ENCODE assay signal across 6 cellular contexts in genomic region chr14:20427231-20428009, GRCh38. TPM values are rescaled to one million over a fixed set of nuclear protein-coding genes. Genes with fewer than 3 reads are reported as not detected.
A peak's percentile ranks its signal among the peaks of the same experiment; 100 is the strongest.
DNase-seq lines count a peak whose midpoint lies in the region; ATAC-seq lines count a peak whose summit lies in the region.

No MANE protein-coding gene starts in this region.

- H2BK5ac ChIP-seq in neuronal stem cell (ENCODE audit: low read length), result no peak overlapping the region

- peaks cover 0 to 3% of the 10 kb centered on the region in 2 donors for H3K4me1 ChIP-seq in neuronal stem cell (ENCODE audit: control insufficient read depth in 2 of 2, insufficient read depth in 1 of 2, low read depth in 1 of 2, low read length in 2 of 2)

- peak; percentile 77 for ATAC-seq in HG03558 (IDR thresholded peaks at IDR 0.05; ENCODE audit: extremely low read depth, unreplicated experiment)
- ATAC-seq in activated naive CD8-positive, alpha-beta T cell treated with anti-CD3 and anti-CD28 coated beads, Interleukin-2, amount 50 U/mL, for 24 hours, result peak; percentile 74

- no peak overlapping the region for H3K4me3 ChIP-seq in neuronal stem cell (ENCODE audit: low read length in 2 of 2)

- H3K9me3 Mint-ChIP-seq in activated T-cell treated with anti-CD3 and anti-CD28 coated beads, Interleukin-2, amount 50 U/mL, for 24 hours, result no peaks in the 10 kb centered on the region
- no peaks in the 10 kb centered on the region for H3K9me3 Mint-ChIP-seq in activated naive CD8-positive, alpha-beta T cell treated with anti-CD3 and anti-CD28 coated beads, Interleukin-2, amount 50 U/mL, for 24 hours

- H2BK15ac ChIP-seq in neuronal stem cell (ENCODE audit: low read length), result no peak overlapping the region

- no peaks in the 10 kb centered on the region for H3K27me3 Mint-ChIP-seq in activated T-cell treated with anti-CD3 and anti-CD28 coated beads, Interleukin-2, amount 50 U/mL, for 24 hours
- no peaks in the 10 kb centered on the region for H3K27me3 Mint-ChIP-seq in activated naive CD8-positive, alpha-beta T cell treated with anti-CD3 and anti-CD28 coated beads, Interleukin-2, amount 50 U/mL, for 24 hours

- no peaks in the 10 kb centered on the region for H3K9me3 ChIP-seq in neuronal stem cell (replicated peaks in 1 of 2; ENCODE audit: control insufficient read depth in 2 of 2, insufficient read depth in 1 of 2, low read depth in 1 of 2, low read length in 2 of 2)

- H2AFZ ChIP-seq in neuronal stem cell (ENCODE audit: low read length), result peak overlapping the region; percentile 35

- no peak overlapping the region for H3K27ac ChIP-seq in neuronal stem cell (replicated peaks; ENCODE audit: low read length)

- H3K36me3 ChIP-seq in neuronal stem cell (replicated peaks in 1 of 2; ENCODE audit: control insufficient read depth in 2 of 2, insufficient read depth in 2 of 2, low read length in 2 of 2), result no peaks in the 10 kb centered on the region

- no peak overlapping the region for H3K14ac ChIP-seq in neuronal stem cell (ENCODE audit: low read length)

- H3K4me3 Mint-ChIP-seq in activated T-cell treated with anti-CD3 and anti-CD28 coated beads, Interleukin-2, amount 50 U/mL, for 24 hours, result peak overlapping the region; percentile 28
- H3K4me3 Mint-ChIP-seq in activated naive CD8-positive, alpha-beta T cell treated with anti-CD3 and anti-CD28 coated beads, Interleukin-2, amount 50 U/mL, for 24 hours, result peak overlapping the region; percentile 79

- no peak overlapping the region for H4K8ac ChIP-seq in neuronal stem cell (ENCODE audit: low read depth, low read length)

- no peaks in the 10 kb centered on the region for H3K36me3 Mint-ChIP-seq in activated T-cell treated with anti-CD3 and anti-CD28 coated beads, Interleukin-2, amount 50 U/mL, for 24 hours (ENCODE audit: low read depth)
- no peaks in the 10 kb centered on the region for H3K36me3 Mint-ChIP-seq in activated naive CD8-positive, alpha-beta T cell treated with anti-CD3 and anti-CD28 coated beads, Interleukin-2, amount 50 U/mL, for 24 hours (ENCODE audit: low read depth)

- no peak overlapping the region for H3K4me2 ChIP-seq in neuronal stem cell (ENCODE audit: insufficient read depth, low read length, poor library complexity, severe bottlenecking)

- H3K9ac ChIP-seq in neuronal stem cell (ENCODE audit: low read depth, low read length, poor library complexity), result no peak overlapping the region

- no peak overlapping the region for H3K23ac ChIP-seq in neuronal stem cell (ENCODE audit: low read depth, low read length, poor library complexity)

- H2AK5ac ChIP-seq in neuronal stem cell (ENCODE audit: low read depth, low read length), result no peak overlapping the region

- H3K4ac ChIP-seq in neuronal stem cell (ENCODE audit: low read length), result no peak overlapping the region

- no peak overlapping the region for H2BK120ac ChIP-seq in neuronal stem cell (ENCODE audit: low read depth, low read length)

- H2BK12ac ChIP-seq in neuronal stem cell (ENCODE audit: low read length), result no peak overlapping the region

- H3K18ac ChIP-seq in neuronal stem cell (ENCODE audit: low read length), result no peak overlapping the region

- H3K27me3 ChIP-seq in neuronal stem cell (ENCODE audit: control insufficient read depth in 3 of 3, insufficient read depth in 3 of 3, low read depth in 1 of 3, low read length in 3 of 3), result peaks cover 0 to 6% (median 0%) of the 10 kb centered on the region in 3 experiments

- H4K91ac ChIP-seq in neuronal stem cell (ENCODE audit: low read depth, low read length, poor library complexity), result no peak overlapping the region

- peaks cover 34% of the 10 kb centered on the region for H3K4me1 Mint-ChIP-seq in activated T-cell treated with anti-CD3 and anti-CD28 coated beads, Interleukin-2, amount 50 U/mL, for 24 hours (ENCODE audit: low read depth)
- peaks cover 38% of the 10 kb centered on the region for H3K4me1 Mint-ChIP-seq in activated naive CD8-positive, alpha-beta T cell treated with anti-CD3 and anti-CD28 coated beads, Interleukin-2, amount 50 U/mL, for 24 hours

- H3K27ac Mint-ChIP-seq in activated T-cell treated with anti-CD3 and anti-CD28 coated beads, Interleukin-2, amount 50 U/mL, for 24 hours, result peak overlapping the region; percentile 90
- H3K27ac Mint-ChIP-seq in activated naive CD8-positive, alpha-beta T cell treated with anti-CD3 and anti-CD28 coated beads, Interleukin-2, amount 50 U/mL, for 24 hours, result peak overlapping the region; percentile 93

- H3K79me1 ChIP-seq in neuronal stem cell (ENCODE audit: low read depth, low read length), result no peaks in the 10 kb centered on the region

- WGBS in neuronal stem cell (ENCODE audit: extremely low coverage in 2 of 2, insufficient read length in 2 of 2, insufficient replicate concordance in 1 of 2), 2 donors, result no CpG with 5 or more reads among the region's 5 CpGs

- DNase-seq in activated T-cell treated with anti-CD3 and anti-CD28 coated beads, Interleukin-2, amount 50 U/mL, for 24 hours, result no peak
- DNase-seq in activated T-cell treated with anti-CD3 and anti-CD28 coated beads, Interleukin-2, amount 50 U/mL, for 48 hours, result no peak
- DNase-seq in activated naive CD8-positive, alpha-beta T cell treated with anti-CD3 and anti-CD28 coated beads, Interleukin-2, amount 50 U/mL, for 24 hours, result no peak
- DNase-seq in neuronal stem cell (ENCODE audit: low spot score), result no peak
- DNase-seq in NCI-H446 (lab: John Stamatoyannopoulos, UW), result no peak

RNA-seq across cellular contexts. Expression of gene KLHL33, which starts 8.5 kb away (rescaled TPM):
- polyA plus RNA-seq in neuronal stem cell (2013, experiment 1 of 2), result 0.06 TPM
- 0.11 TPM for polyA plus RNA-seq in neuronal stem cell (2013, experiment 2 of 2)

RNA-seq across cellular contexts. Expression of gene TEP1, which starts 14.1 kb away (rescaled TPM):
- 4.0 TPM for polyA plus RNA-seq in neuronal stem cell (2013, experiment 1 of 2)
- polyA plus RNA-seq in neuronal stem cell (2013, experiment 2 of 2), result 4.6 TPM

RNA-seq across cellular contexts. Expression of gene OSGEP, which starts 27.2 kb away (rescaled TPM):
- 18.2 TPM for polyA plus RNA-seq in neuronal stem cell (2013, experiment 1 of 2)
- polyA plus RNA-seq in neuronal stem cell (2013, experiment 2 of 2), result 18.7 TPM

RNA-seq across cellular contexts. Expression of gene APEX1, which starts 27.6 kb away (rescaled TPM):
- polyA plus RNA-seq in neuronal stem cell (2013, experiment 1 of 2), result 373 TPM
- 368 TPM for polyA plus RNA-seq in neuronal stem cell (2013, experiment 2 of 2)

RNA-seq across cellular contexts. Expression of gene PIP4P1, which starts 33.8 kb away (rescaled TPM):
- 37.1 TPM for polyA plus RNA-seq in neuronal stem cell (2013, experiment 1 of 2)
- polyA plus RNA-seq in neuronal stem cell (2013, experiment 2 of 2), result 33.8 TPM
